ENCODE assay signal across 34 cellular contexts in the genomic region with DNA sequence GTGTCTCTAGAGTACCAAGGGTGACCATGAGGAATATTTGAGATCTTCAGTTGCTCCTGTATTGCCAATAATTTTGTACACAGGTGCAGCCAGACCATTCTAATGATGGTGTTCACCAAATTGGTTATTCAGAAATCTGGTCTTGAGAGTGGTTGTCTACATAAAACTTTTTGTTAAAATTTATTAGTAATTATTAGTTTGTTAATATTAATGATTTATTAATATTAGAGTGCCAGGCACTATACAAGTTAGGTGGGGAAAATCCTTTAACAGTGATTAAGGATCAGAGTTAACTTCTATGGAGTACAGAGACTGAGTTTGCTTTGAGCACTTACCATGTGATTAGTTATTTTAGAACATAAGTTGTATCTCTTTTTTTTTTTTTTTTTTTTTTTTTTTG. TPM values are rescaled to one million over a fixed set of nuclear protein-coding genes. Genes with fewer than 3 reads are reported as not detected.
"Had no signal": no experiment of that assay in that cellular context is flagged by ENCODE, and none has a peak within 500 bp of the region (broad histone marks: within the 10 kb centered on the region; RNA-seq: fewer than 3 reads in every experiment).

No MANE protein-coding gene starts in this region.

- H3K36me3 ChIP-seq: adrenal gland, ascending aorta, brain microvascular endothelial cell, breast epithelium, cardiac muscle cell had no signal

- H3K4me3 ChIP-seq: adrenal gland, ascending aorta, body of pancreas, breast epithelium, cardiac muscle cell had no signal

- H3K9me3 ChIP-seq: adrenal gland, ascending aorta, body of pancreas, breast epithelium had no signal

- ATAC-seq: activated naive CD4-positive, alpha-beta T cell treated with anti-CD3 and anti-CD28 coated beads, Interleukin-2, amount 50 U/mL, for 72 hours; activated naive CD8-positive, alpha-beta T cell treated with anti-CD3 and anti-CD28 coated beads, Interleukin-2, amount 50 U/mL, for 24 hours; activated T-cell treated with anti-CD3 and anti-CD28 coated beads, Interleukin-2, amount 50 U/mL, for 4 hours; activated T-cell treated with anti-CD3 and anti-CD28 coated beads, Interleukin-2, amount 50 U/mL, for 72 hours; activated T-helper 17 cell treated with anti-CD3 and anti-CD28 coated beads, Interleukin-2, amount 50 U/mL, for 72 hours; body of pancreas had no signal

- FAIRE-seq: astrocyte, bronchial epithelial cell had no signal

- H3K27ac ChIP-seq: adrenal gland, ascending aorta, body of pancreas, brain microvascular endothelial cell, breast epithelium, cardiac muscle cell had no signal

- DNase-seq: activated effector memory CD4-positive, alpha-beta T cell treated with anti-CD3 and anti-CD28 coated beads, Interleukin-2, amount 50 U/mL, for 16 hours; activated effector memory CD4-positive, alpha-beta T cell treated with Interleukin-2 at 50 U/mL for 16 hours; activated gamma-delta T cell; activated gamma-delta T cell treated with Interleukin-2 at 50 U/mL for 16 hours; activated naive CD4-positive, alpha-beta T cell; activated naive CD4-positive, alpha-beta T cell treated with anti-CD3 and anti-CD28 coated beads for 36 hours; activated naive CD4-positive, alpha-beta T cell treated with anti-CD3 and anti-CD28 coated beads, Interleukin-2, amount 10 ng/mL, durations not matched to agents 7 days and 5 days; activated naive CD4-positive, alpha-beta T cell treated with anti-CD3 and anti-CD28 coated beads, Interleukin-2, amount 50 U/mL, for 16 hours; activated naive CD4-positive, alpha-beta T cell treated with Interleukin-2 at 50 U/mL for 16 hours; activated naive CD8-positive, alpha-beta T cell treated with anti-CD3 and anti-CD28 coated beads for 36 hours; activated naive CD8-positive, alpha-beta T cell treated with anti-CD3 and anti-CD28 coated beads, Interleukin-2, amount 10 ng/mL, durations not matched to agents 7 days and 5 days; activated naive CD8-positive, alpha-beta T cell treated with anti-CD3 and anti-CD28 coated beads, Interleukin-2, amount 50 U/mL, for 24 hours; activated T-cell treated with anti-CD3 and anti-CD28 coated beads, Interleukin-2, amount 50 U/mL, for 1 hour; activated T-cell treated with anti-CD3 and anti-CD28 coated beads, Interleukin-2, amount 50 U/mL, for 24 hours; activated T-cell treated with anti-CD3 and anti-CD28 coated beads, Interleukin-2, amount 50 U/mL, for 4 hours; activated T-cell treated with anti-CD3 and anti-CD28 coated beads, Interleukin-2, amount 50 U/mL, for 48 hours; activated T-cell treated with anti-CD3 and anti-CD28 coated beads, Interleukin-2, amount 50 U/mL, for 72 hours; adrenal gland; amniotic stem cell; amygdala; anterior cingulate cortex; aorta; body of pancreas; brain microvascular endothelial cell; caudate nucleus; central memory CD4-positive, alpha-beta T cell; cerebellar nuclear complex had no signal

- H3K4me1 ChIP-seq: ascending aorta, breast epithelium had no signal

- H3K27me3 ChIP-seq: adrenal gland, ascending aorta, body of pancreas, brain microvascular endothelial cell, breast epithelium, cardiac muscle cell had no signal

RNA-seq across cellular contexts. Expression of gene LYG1, which starts 45.2 kb away (rescaled TPM):
- total RNA-seq: ascending aorta had no signal
